Comparison of ENCODE assay signal across 10 cellular contexts in genomic region chr10:100745882-100746412, GRCh38. TPM values are rescaled to one million over a fixed set of nuclear protein-coding genes. Genes with fewer than 3 reads are reported as not detected.
A peak's percentile ranks its signal among the peaks of the same experiment; 100 is the strongest.
DNase-seq lines count a peak whose midpoint lies in the region; ATAC-seq and TF ChIP-seq lines count a peak whose summit lies in the region.
"Had no signal": no experiment of that assay in that cellular context is flagged by ENCODE, and none has a peak within 500 bp of the region (broad histone marks: within the 10 kb centered on the region; RNA-seq: fewer than 3 reads in every experiment).

No MANE protein-coding gene starts in this region.

- H3K4me1 ChIP-seq in CD8-positive, alpha-beta T cell (ENCODE audit: insufficient read depth, low read length), result peaks cover 56% of the 10 kb centered on the region
- H3K4me1 ChIP-seq in HEK293 (ENCODE audit: control insufficient read depth, insufficient read depth, low read length) (peaks cover 2% of the 10 kb centered on the region; the same call in 1 of the 2 replicates), neural progenitor cell (peaks cover 73% of the 10 kb centered on the region)

- no peaks in the 10 kb centered on the region for H3K36me3 Mint-ChIP-seq in CD8-positive, alpha-beta T cell
- no peaks in the 10 kb centered on the region for H3K36me3 Mint-ChIP-seq in neural progenitor cell

- H3K36me3 ChIP-seq in CD8-positive, alpha-beta T cell (ENCODE audit: insufficient read depth, low read length), result no peaks in the 10 kb centered on the region
- H3K36me3 ChIP-seq in HEK293 (ENCODE audit: control insufficient read depth in 2 of 2, insufficient read depth in 1 of 2, low read length in 2 of 2) (peaks cover 0 to under 1% of the 10 kb centered on the region in 2 experiments; a peak in 1 of 3 replicates), neural progenitor cell (no peaks in the 10 kb centered on the region)

- H2AFZ ChIP-seq in neural progenitor cell (replicated peaks), result peak overlapping the region; percentile 18

- H3K4me3 ChIP-seq in CD8-positive, alpha-beta T cell (ENCODE audit: low read depth, low read length), result no peak overlapping the region
- H3K4me3 ChIP-seq in HEK293 (ENCODE audit: low read depth, low read length) (peak overlapping the region; percentile 45), dorsolateral prefrontal cortex (peak overlapping the region in 32 of 59 donors; percentile 24 to 67 (median 45)), neural progenitor cell (peak overlapping the region; percentile 51)
- H3K4me3 ChIP-seq: SK-N-MC had no signal

- no peak overlapping the region for H3K27ac ChIP-seq in CD8-positive, alpha-beta T cell (ENCODE audit: low read depth, low read length)
- H3K27ac ChIP-seq in HEK293 (ENCODE audit: extremely low read depth, low read depth, low read length) (peak overlapping the region; percentile 66; the same call in 1 of the 2 replicates), dorsolateral prefrontal cortex (no peak overlapping the region), neural progenitor cell (no peak overlapping the region)
- H3K27ac ChIP-seq: SK-N-MC had no signal

- H3K9me3 Mint-ChIP-seq in CD8-positive, alpha-beta T cell, result no peaks in the 10 kb centered on the region
- H3K9me3 Mint-ChIP-seq in neural progenitor cell, result no peaks in the 10 kb centered on the region

- H3K4me3 Mint-ChIP-seq in CD8-positive, alpha-beta T cell, result peak overlapping the region; percentile 13
- H3K4me3 Mint-ChIP-seq in neural progenitor cell, result peak overlapping the region; percentile 80

- no peaks in the 10 kb centered on the region for H3K79me2 ChIP-seq in neural progenitor cell (ENCODE audit: low read depth)

- peaks cover 42% of the 10 kb centered on the region for H3K4me1 Mint-ChIP-seq in CD8-positive, alpha-beta T cell (ENCODE audit: low read depth)
- H3K4me1 Mint-ChIP-seq in neural progenitor cell, result peaks cover 58% of the 10 kb centered on the region

- H3F3A ChIP-seq in neural progenitor cell (ENCODE audit: low read depth), result peaks cover 54% of the 10 kb centered on the region

- no peak overlapping the region for H3K9ac ChIP-seq in neural progenitor cell

- ATAC-seq in CD8-positive, alpha-beta T cell, result no peak

- H3K27ac Mint-ChIP-seq in CD8-positive, alpha-beta T cell, result no peak overlapping the region
- H3K27ac Mint-ChIP-seq in neural progenitor cell, result no peak overlapping the region

- no peak for DNase-seq in CD8-positive, alpha-beta T cell
- DNase-seq in dorsolateral prefrontal cortex (no peak), neural progenitor cell (ENCODE audit: low spot score) (peak; percentile 79), HUDEP-2 (lab: John Stamatoyannopoulos, UW; ENCODE audit: unreplicated experiment in 76 of 76) (no peak), CD1c-positive myeloid dendritic cell (ENCODE audit: extremely low spot score) (no peak), hypothalamus (lab: John Stamatoyannopoulos, UW) (no peak), NCI-H2107 treated with DMSO at 0.1 percent for 48 hours (lab: John Stamatoyannopoulos, UW; ENCODE audit: unreplicated experiment) (no peak)

- POLR2A ChIA-PET in CD8-positive, alpha-beta T cell (lab: Charles Lee), result no interaction called here
- POLR2A ChIA-PET in HEK293 (lab: Yijun Ruan, JAX), result interaction anchor here (0.8 kb wide), 1 partner anchor 48 kb away, joined by 3 read pairs; no protein-coding TSS in a partner anchor

- H4K20me1 ChIP-seq in neural progenitor cell (ENCODE audit: low read depth), result peaks cover 96% of the 10 kb centered on the region

- no peak for TF ChIP-seq CTCF in CD8-positive, alpha-beta T cell (IDR thresholded peaks at IDR 0.05)
- TF ChIP-seq CTCF in HEK293 (tag by site-specific recombination; IDR thresholded peaks at IDR 0.05) (peak; percentile 54), dorsolateral prefrontal cortex (IDR thresholded peaks at IDR 0.05 in 54 of 56, conservative IDR thresholded peaks at IDR 0.05 in 2 of 56; ENCODE audit: low read depth in 1 of 56, partially characterized antibody in 56 of 56) (no peak), neural progenitor cell (IDR thresholded peaks at IDR 0.05) (peak; percentile 5)

- peaks cover 63% of the 10 kb centered on the region for H3K27me3 ChIP-seq in CD8-positive, alpha-beta T cell (ENCODE audit: insufficient read depth, low read length)
- H3K27me3 ChIP-seq in dorsolateral prefrontal cortex, result peaks cover 32 to 100% (median 100%) of the 10 kb centered on the region in 45 donors
- H3K27me3 ChIP-seq in neural progenitor cell, result peaks cover 100% of the 10 kb centered on the region

- no peaks in the 10 kb centered on the region for H3K9me3 ChIP-seq in CD8-positive, alpha-beta T cell (ENCODE audit: low read length)
- no peaks in the 10 kb centered on the region for H3K9me3 ChIP-seq in HEK293 (ENCODE audit: control insufficient read depth, insufficient read depth, low read depth, low read length)
- no peaks in the 10 kb centered on the region for H3K9me3 ChIP-seq in neural progenitor cell (ENCODE audit: low read depth)

- peaks cover 68% of the 10 kb centered on the region for H3K27me3 Mint-ChIP-seq in CD8-positive, alpha-beta T cell (ENCODE audit: low read depth)
- H3K27me3 Mint-ChIP-seq in neural progenitor cell (ENCODE audit: insufficient read depth, low read depth), result peaks cover 90% of the 10 kb centered on the region

- CTCF ChIA-PET in CD8-positive, alpha-beta T cell (lab: Charles Lee), result no interaction called here
- CTCF ChIA-PET in HEK293 (lab: Yijun Ruan, JAX), result interaction anchor here (3.0 to 4.2 kb wide), 5 partner anchors 10 to 183 kb away, joined by 32 to 144 read pairs (median 37); no protein-coding TSS in a partner anchor

- intact Hi-C loops in CD8-positive, alpha-beta T cell (cut with DNase I, micrococcal nuclease), result loop anchor here in 1 of 2 experiments (10.0 kb wide), 1 partner anchor 311 kb away; no protein-coding TSS in a partner anchor
- intact Hi-C loops in dorsolateral prefrontal cortex (cut with DNase I), result no loop called here

- peak overlapping the region; percentile 88 for H3K4me2 ChIP-seq in neural progenitor cell

TF ChIP-seq in HEK293, 187 proteins besides CTCF, POLR2A, EP300 and RAD21 (continues in another document):
- TF ChIP-seq HOXA7 (CRISPR knock-in tag; IDR thresholded peaks at IDR 0.05; ENCODE audit: borderline replicate concordance), result no peak
- no peak for TF ChIP-seq ZNF792 (tag by site-specific recombination; IDR thresholded peaks at IDR 0.05)
- no peak; the same call in 1 of the 2 replicates for TF ChIP-seq SP2 (tag by site-specific recombination; IDR thresholded peaks at IDR 0.05)
- no peak for TF ChIP-seq TRIM28 (IDR thresholded peaks at IDR 0.05; ENCODE audit: borderline replicate concordance, low read length)
- no peak for TF ChIP-seq SP3 (tag by site-specific recombination; IDR thresholded peaks at IDR 0.05)
- no peak for TF ChIP-seq HIC1 (tag by site-specific recombination; IDR thresholded peaks at IDR 0.05)
- no peak for TF ChIP-seq ZBTB1 (tag by site-specific recombination; IDR thresholded peaks at IDR 0.05)
- TF ChIP-seq ZNF175 (tag by site-specific recombination; IDR thresholded peaks at IDR 0.05), result no peak
- TF ChIP-seq ZNF513 (tag by site-specific recombination; IDR thresholded peaks at IDR 0.05), result no peak
- peak; percentile 43; the same call in 1 of the 2 replicates for TF ChIP-seq KLF1 (tag by site-specific recombination; IDR thresholded peaks at IDR 0.05)
- 0 out of 2 replicates have a peak, but pooled peaks have one; percentile 22 for TF ChIP-seq ZNF449 (tag by site-specific recombination; IDR thresholded peaks at IDR 0.05)

RNA-seq across cellular contexts. Expression of gene PAX2, which starts 0.6 kb away (rescaled TPM):
- total RNA-seq in CD8-positive, alpha-beta T cell, result not detected
- total RNA-seq in dorsolateral prefrontal cortex (under 1 TPM in 41 of 120 experiments, not detected in 79; 0.11 to 0.85 (median 0.22) TPM), neural progenitor cell (ENCODE audit: low replicate concordance) (0.06 and 0.34 TPM in 2 replicates)
- total RNA-seq: lung had no signal

Comparison
In these comparisons a context has a peak if more than half of its experiments do, and no peak if none do; other contexts are left out.
1. CTCF ChIP-seq: peak in HEK293 (single experiment) and neural progenitor cell (single experiment); none in CD8-positive, alpha-beta T cell (single experiment) and dorsolateral prefrontal cortex (0 of 56).